ENCODE assay signal across 9 cellular contexts in the genomic region with DNA sequence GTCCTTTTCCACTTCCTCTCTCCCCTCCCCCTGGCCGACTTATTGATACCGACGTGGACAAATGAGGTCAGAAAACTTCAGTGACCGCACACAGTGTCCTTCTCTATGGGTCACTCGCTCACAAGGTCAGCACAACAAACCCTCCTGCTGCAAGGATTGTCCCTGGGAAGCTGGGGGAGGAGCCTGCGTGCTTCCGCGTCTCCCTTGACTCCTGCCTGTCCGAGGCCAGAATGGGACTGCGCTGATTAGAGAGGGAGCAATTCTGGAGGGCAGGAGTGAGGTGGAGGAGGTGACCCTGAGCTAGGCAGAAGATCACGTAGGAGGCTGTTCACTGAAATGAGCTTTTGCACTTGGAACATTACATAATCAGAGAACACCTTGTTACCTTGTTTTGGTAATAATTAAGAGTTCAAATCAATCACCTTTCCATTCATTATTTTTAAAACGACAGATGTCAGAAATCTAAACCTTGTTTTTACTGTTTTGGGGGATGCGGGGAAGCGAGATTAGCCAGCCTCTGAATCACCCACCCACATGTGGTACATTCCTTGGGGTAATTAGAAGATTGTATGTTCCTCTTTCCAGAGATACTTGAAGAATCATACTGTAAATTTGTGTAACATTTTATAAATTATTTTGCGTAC.
DNase-seq lines count a peak whose midpoint lies in the region; ATAC-seq and TF ChIP-seq lines count a peak whose summit lies in the region.
"Had no signal": no experiment of that assay in that cellular context is flagged by ENCODE, and none has a peak within 500 bp of the region (broad histone marks: within the 10 kb centered on the region; RNA-seq: fewer than 3 reads in every experiment).

No MANE protein-coding gene starts in this region.

- peaks cover 34 to 42% of the 10 kb centered on the region in 2 donors for H3K27me3 Mint-ChIP-seq in T-cell
- peaks cover 8% of the 10 kb centered on the region for H3K27me3 Mint-ChIP-seq in osteocyte (ENCODE audit: unreplicated experiment)

- H3K9me3 Mint-ChIP-seq in T-cell (no peaks in the 10 kb centered on the region), osteocyte (ENCODE audit: unreplicated experiment) (no peaks in the 10 kb centered on the region)

- peak overlapping the region in 9 of 10 donors; percentile 33 to 65 (median 58) for H3K4me3 ChIP-seq in heart right ventricle

- H3K4me1 ChIP-seq in heart right ventricle: peaks cover 10 to 68% (median 48%) of the 10 kb centered on the region in 9 donors

- H3K4me1 Mint-ChIP-seq in T-cell (peaks cover 49 to 55% (median 52%) of the 10 kb centered on the region in 3 donors), osteocyte (ENCODE audit: unreplicated experiment) (peaks cover 41% of the 10 kb centered on the region)

- intact Hi-C loops in heart right ventricle (cut with DNase I): loop anchor here in 8 of 10 donors (2.0 to 10.0 kb wide), 11 partner anchors 70 to 352 kb away; a partner anchor contains a TSS

- H3K4me3 Mint-ChIP-seq in T-cell (peak overlapping the region; percentile 79 to 85 (median 85)), osteocyte (ENCODE audit: unreplicated experiment) (peak overlapping the region; percentile 26)

- H3K36me3 Mint-ChIP-seq in T-cell (no peaks in the 10 kb centered on the region), osteocyte (ENCODE audit: unreplicated experiment) (no peaks in the 10 kb centered on the region)

- WGBS in heart right ventricle, 2 donors: 12 to 13% methylated on average over 15 of the region's 15 CpGs

- CTCF ChIA-PET in T-cell (lab: Charles Lee): interaction anchor here in 1 of 2 donors (1.0 kb wide), 1 partner anchor 59 kb away, joined by 3 read pairs; no protein-coding TSS in a partner anchor

- H3K27ac ChIP-seq in heart right ventricle: peak overlapping the region; percentile 88 to 97 (median 94)

- POLR2A ChIA-PET in T-cell (lab: Charles Lee): interaction anchor here in 1 of 2 donors (0.6 to 1.7 kb wide), 3 partner anchors 44 to 95 kb away, joined by 3 to 8 read pairs (median 5); no protein-coding TSS in a partner anchor

- peaks cover 0 to 45% (median 0%) of the 10 kb centered on the region in 7 donors for H3K27me3 ChIP-seq in heart right ventricle

- no peaks in the 10 kb centered on the region for H3K9me3 ChIP-seq in heart right ventricle

- peak; percentile 67 for DNase-seq in Daoy (ENCODE audit: low read depth)
- no peak for DNase-seq in T-cell
- DNase-seq in heart right ventricle: peak; percentile 81 to 89
- no peak for DNase-seq in osteocyte (ENCODE audit: extremely low spot score, unreplicated experiment)
- DNase-seq in DMS53 treated with DMSO at 0.1 percent for 48 hours (lab: John Stamatoyannopoulos, UW; ENCODE audit: unreplicated experiment): no peak
- no peak for DNase-seq in NCI-H345 treated with DMSO at 0.1 percent for 48 hours (lab: John Stamatoyannopoulos, UW; ENCODE audit: unreplicated experiment)
- DNase-seq: amygdala had no signal

- no peaks in the 10 kb centered on the region for H3K36me3 ChIP-seq in heart right ventricle

- TF ChIP-seq CTCF in heart right ventricle (IDR thresholded peaks at IDR 0.05): no peak
- no peak for TF ChIP-seq CTCF in osteocyte (IDR thresholded peaks at IDR 0.05)

- peak overlapping the region; percentile 95 to 97 for H3K27ac Mint-ChIP-seq in T-cell
- H3K27ac Mint-ChIP-seq in osteocyte (ENCODE audit: unreplicated experiment): no peak overlapping the region

- ATAC-seq in T-cell (replicated peaks in 1 of 4): no peak
- ATAC-seq in heart right ventricle: peak; percentile 78 to 91 (median 88)
- ATAC-seq in HG02610 (IDR thresholded peaks at IDR 0.05; ENCODE audit: unreplicated experiment): no peak
- no peak for ATAC-seq in GM18907 (IDR thresholded peaks at IDR 0.05; ENCODE audit: unreplicated experiment)

Comparison
In these comparisons a context has a peak if more than half of its experiments do, and no peak if none do; other contexts are left out.
1. DNase-seq: peak in Daoy (single experiment) and heart right ventricle (2 of 2); none in T-cell (0 of 34), osteocyte (single experiment), DMS53 treated with DMSO at 0.1 percent for 48 hours (single experiment) and NCI-H345 treated with DMSO at 0.1 percent for 48 hours (single experiment).
2. ATAC-seq: peak in heart right ventricle (8 of 8); none in T-cell (0 of 4), HG02610 (single experiment) and GM18907 (single experiment).